25 cellular contexts compared by ENCODE assay signal in the genomic region with DNA sequence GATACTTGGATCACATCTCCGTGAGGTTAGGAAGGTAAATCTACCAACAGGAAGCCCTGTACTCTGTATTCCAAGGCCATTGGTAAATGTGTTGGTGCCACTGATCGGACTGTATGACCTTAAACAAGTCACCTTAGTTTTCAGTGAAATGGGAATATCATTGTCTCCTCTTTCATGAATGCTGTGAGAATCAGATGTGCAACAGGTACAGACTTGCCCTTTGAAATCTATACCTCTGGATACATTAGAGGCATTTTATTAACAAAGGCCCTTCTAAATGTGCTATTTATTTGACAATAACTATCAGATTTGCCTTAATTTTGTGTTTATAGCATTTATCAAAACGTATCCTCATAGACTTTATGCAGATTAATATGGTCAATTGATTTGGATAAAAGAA. TPM values are rescaled to one million over a fixed set of nuclear protein-coding genes. Genes with fewer than 3 reads are reported as not detected.
DNase-seq lines count a peak whose midpoint lies in the region; ATAC-seq and TF ChIP-seq lines count a peak whose summit lies in the region.
"Had no signal": no experiment of that assay in that cellular context is flagged by ENCODE, and none has a peak within 500 bp of the region (broad histone marks: within the 10 kb centered on the region; RNA-seq: fewer than 3 reads in every experiment).

No MANE protein-coding gene starts in this region.

- no peak for ATAC-seq in activated CD8-positive, alpha-beta T cell treated with anti-CD3 and anti-CD28 coated beads for 36 hours
- ATAC-seq in activated CD8-positive, alpha-beta T cell treated with anti-CD3 and anti-CD28 coated beads, Interleukin-2, amount 10 ng/mL, durations not matched to agents 7 days and 5 days = no peak
- ATAC-seq in stimulated activated naive B cell treated with anti-CD40 and anti-IgM and Interleukin-4, amounts not matched to agents 10 μg/mL and 1 μg/mL and 100 μg/mL, for 72 hours (replicated peaks) = no peak
- no peak for ATAC-seq in GM19395 (IDR thresholded peaks at IDR 0.05; ENCODE audit: unreplicated experiment)

- no peak overlapping the region for H3K4me3 ChIP-seq in HEK293 (ENCODE audit: low read depth, low read length)
- H3K4me3 ChIP-seq in mammary epithelial cell (replicated peaks in 1 of 3; ENCODE audit: insufficient read depth in 1 of 3, low read depth in 2 of 3, low read length in 3 of 3) = no peak overlapping the region
- H3K4me3 ChIP-seq: PC-9, SJSA1 had no signal

- H4K20me1 ChIP-seq in mammary epithelial cell (ENCODE audit: insufficient read depth, low read length) = no peaks in the 10 kb centered on the region

- H2AFZ ChIP-seq in mammary epithelial cell (ENCODE audit: low read depth, low read length) = no peak overlapping the region
- H2AFZ ChIP-seq: PC-9 had no signal

- BruUV-seq in mammary epithelial cell (replicated peaks; lab: Mats Ljungman, UMichigan) = TSS peak; percentile 19

- DNase-seq in activated CD8-positive, alpha-beta T cell treated with anti-CD3 and anti-CD28 coated beads for 36 hours = no peak
- DNase-seq in activated CD8-positive, alpha-beta T cell treated with anti-CD3 and anti-CD28 coated beads, Interleukin-2, amount 10 ng/mL, durations not matched to agents 7 days and 5 days = no peak
- DNase-seq in mammary epithelial cell = no peak
- DNase-seq in stimulated activated naive B cell treated with anti-CD40 and anti-IgM and Interleukin-4, amounts not matched to agents 10 μg/mL and 1 μg/mL and 100 μg/mL, for 72 hours = no peak
- no peak for DNase-seq in RKO (ENCODE audit: low spot score)
- DNase-seq: Calu3, DMS153, DND-41, GOT3, HCEC 1CT, IMR-90, KG1, MM.1S, NCI-H2029, NCI-H2171 treated with DMSO at 0.1 percent for 48 hours, NCI-H524 treated with DMSO at 0.1 percent for 48 hours, NCI-H774, PC-9, Right ventricle myocardium superior, RPMI8226 had no signal

- POLR2A ChIA-PET in activated CD8-positive, alpha-beta T cell treated with anti-CD3 and anti-CD28 coated beads for 36 hours (lab: Charles Lee) = no interaction called here
- POLR2A ChIA-PET in activated CD8-positive, alpha-beta T cell treated with anti-CD3 and anti-CD28 coated beads, Interleukin-2, amount 10 ng/mL, durations not matched to agents 7 days and 5 days (lab: Charles Lee) = no interaction called here
- POLR2A ChIA-PET in HEK293 (lab: Yijun Ruan, JAX) = no interaction called here

- 0 out of 2 replicates have a peak, but pooled peaks cover 3% of the 10 kb centered on the region for H3K4me1 ChIP-seq in HEK293 (ENCODE audit: control insufficient read depth, insufficient read depth, low read length)
- peaks cover 10% of the 10 kb centered on the region for H3K4me1 ChIP-seq in mammary epithelial cell (ENCODE audit: insufficient read depth, low read length)
- H3K4me1 ChIP-seq: SJSA1 had no signal

- H3K27ac ChIP-seq in HEK293 (ENCODE audit: extremely low read depth, low read depth, low read length) (no peak overlapping the region), mammary epithelial cell (ENCODE audit: insufficient read depth, low read depth, low read length) (no peak overlapping the region)
- H3K27ac ChIP-seq: PC-9, SJSA1 had no signal

- H3K79me2 ChIP-seq in mammary epithelial cell (ENCODE audit: insufficient read depth, low read length) = no peaks in the 10 kb centered on the region

- peaks cover 0 to 19% of the 10 kb centered on the region in 2 experiments; a peak in 2 of 3 replicates for H3K36me3 ChIP-seq in HEK293 (ENCODE audit: control insufficient read depth in 2 of 2, insufficient read depth in 1 of 2, low read length in 2 of 2)
- no peaks in the 10 kb centered on the region for H3K36me3 ChIP-seq in mammary epithelial cell (ENCODE audit: insufficient read depth, low read length)
- H3K36me3 ChIP-seq: SJSA1 had no signal

- CTCF ChIA-PET in activated CD8-positive, alpha-beta T cell treated with anti-CD3 and anti-CD28 coated beads for 36 hours (lab: Charles Lee) = interaction anchor here (1.1 to 2.7 kb wide), 4 partner anchors 31 to 628 kb away, joined by 4 to 13 read pairs (median 5); no protein-coding TSS in a partner anchor
- CTCF ChIA-PET in activated CD8-positive, alpha-beta T cell treated with anti-CD3 and anti-CD28 coated beads, Interleukin-2, amount 10 ng/mL, durations not matched to agents 7 days and 5 days (lab: Charles Lee) = interaction anchor here (0.7 to 2.0 kb wide), 3 partner anchors 563 to 633 kb away, joined by 3 to 5 read pairs (median 4); no protein-coding TSS in a partner anchor
- CTCF ChIA-PET in HEK293 (lab: Yijun Ruan, JAX) (interaction anchor here (0.9 to 1.1 kb wide), 2 partner anchors 563 to 567 kb away, joined by 3 to 4 read pairs; no protein-coding TSS in a partner anchor), mammary epithelial cell (lab: Charles Lee; ENCODE audit: low non-redundant PET) (no interaction called here)

- no peaks in the 10 kb centered on the region for H3K9me3 Mint-ChIP-seq in activated CD8-positive, alpha-beta T cell treated with anti-CD3 and anti-CD28 coated beads for 36 hours
- no peaks in the 10 kb centered on the region for H3K9me3 Mint-ChIP-seq in activated CD8-positive, alpha-beta T cell treated with anti-CD3 and anti-CD28 coated beads, Interleukin-2, amount 10 ng/mL, durations not matched to agents 7 days and 5 days (ENCODE audit: insufficient read depth)
- H3K9me3 Mint-ChIP-seq in stimulated activated naive B cell treated with anti-CD40 and anti-IgM and Interleukin-4, amounts not matched to agents 10 μg/mL and 1 μg/mL and 100 μg/mL, for 72 hours = no peaks in the 10 kb centered on the region

- dilution Hi-C loops in mammary epithelial cell (cut with HindIII; ENCODE audit: low sequenced_read_pairs) = no loop called here

- H3K27ac Mint-ChIP-seq in activated CD8-positive, alpha-beta T cell treated with anti-CD3 and anti-CD28 coated beads for 36 hours = peak overlapping the region; percentile 18
- no peak overlapping the region for H3K27ac Mint-ChIP-seq in activated CD8-positive, alpha-beta T cell treated with anti-CD3 and anti-CD28 coated beads, Interleukin-2, amount 10 ng/mL, durations not matched to agents 7 days and 5 days
- peak overlapping the region; percentile 67 for H3K27ac Mint-ChIP-seq in stimulated activated naive B cell treated with anti-CD40 and anti-IgM and Interleukin-4, amounts not matched to agents 10 μg/mL and 1 μg/mL and 100 μg/mL, for 72 hours

- no peaks in the 10 kb centered on the region for H3K9me3 ChIP-seq in HEK293 (ENCODE audit: control insufficient read depth, insufficient read depth, low read depth, low read length)
- no peaks in the 10 kb centered on the region for H3K9me3 ChIP-seq in mammary epithelial cell (replicated peaks; ENCODE audit: insufficient read depth, low read length)
- H3K9me3 ChIP-seq: SJSA1 had no signal

- no peaks in the 10 kb centered on the region for H3K27me3 Mint-ChIP-seq in activated CD8-positive, alpha-beta T cell treated with anti-CD3 and anti-CD28 coated beads for 36 hours
- no peaks in the 10 kb centered on the region for H3K27me3 Mint-ChIP-seq in activated CD8-positive, alpha-beta T cell treated with anti-CD3 and anti-CD28 coated beads, Interleukin-2, amount 10 ng/mL, durations not matched to agents 7 days and 5 days (ENCODE audit: low read depth)
- H3K27me3 Mint-ChIP-seq in stimulated activated naive B cell treated with anti-CD40 and anti-IgM and Interleukin-4, amounts not matched to agents 10 μg/mL and 1 μg/mL and 100 μg/mL, for 72 hours = no peaks in the 10 kb centered on the region

- H3K9ac ChIP-seq in mammary epithelial cell (ENCODE audit: insufficient read depth, low read length) = no peak overlapping the region

- H3K4me1 Mint-ChIP-seq in activated CD8-positive, alpha-beta T cell treated with anti-CD3 and anti-CD28 coated beads for 36 hours (ENCODE audit: low read depth) = peaks cover 4% of the 10 kb centered on the region
- H3K4me1 Mint-ChIP-seq in activated CD8-positive, alpha-beta T cell treated with anti-CD3 and anti-CD28 coated beads, Interleukin-2, amount 10 ng/mL, durations not matched to agents 7 days and 5 days (ENCODE audit: low read depth) = no peaks in the 10 kb centered on the region
- peaks cover 0 to 4% of the 10 kb centered on the region in 2 donors for H3K4me1 Mint-ChIP-seq in stimulated activated naive B cell treated with anti-CD40 and anti-IgM and Interleukin-4, amounts not matched to agents 10 μg/mL and 1 μg/mL and 100 μg/mL, for 72 hours

- no peak overlapping the region for H3K4me3 Mint-ChIP-seq in activated CD8-positive, alpha-beta T cell treated with anti-CD3 and anti-CD28 coated beads for 36 hours
- H3K4me3 Mint-ChIP-seq in activated CD8-positive, alpha-beta T cell treated with anti-CD3 and anti-CD28 coated beads, Interleukin-2, amount 10 ng/mL, durations not matched to agents 7 days and 5 days = no peak overlapping the region
- no peak overlapping the region for H3K4me3 Mint-ChIP-seq in stimulated activated naive B cell treated with anti-CD40 and anti-IgM and Interleukin-4, amounts not matched to agents 10 μg/mL and 1 μg/mL and 100 μg/mL, for 72 hours

- in situ Hi-C loops in mammary epithelial cell (cut with MboI; ENCODE audit: low sequenced_read_pairs in 2 of 2) = loop anchor here in 1 of 2 donors (25.0 kb wide), 1 partner anchor 563 kb away; a partner anchor contains a TSS

- peaks cover 18% of the 10 kb centered on the region for H3K36me3 Mint-ChIP-seq in activated CD8-positive, alpha-beta T cell treated with anti-CD3 and anti-CD28 coated beads for 36 hours (ENCODE audit: low read depth)
- H3K36me3 Mint-ChIP-seq in activated CD8-positive, alpha-beta T cell treated with anti-CD3 and anti-CD28 coated beads, Interleukin-2, amount 10 ng/mL, durations not matched to agents 7 days and 5 days (ENCODE audit: low read depth) = peaks cover 39% of the 10 kb centered on the region
- peaks cover 9 to 30% of the 10 kb centered on the region in 2 donors for H3K36me3 Mint-ChIP-seq in stimulated activated naive B cell treated with anti-CD40 and anti-IgM and Interleukin-4, amounts not matched to agents 10 μg/mL and 1 μg/mL and 100 μg/mL, for 72 hours

- no peaks in the 10 kb centered on the region for H3K27me3 ChIP-seq in mammary epithelial cell (ENCODE audit: insufficient read depth, low read length)
- H3K27me3 ChIP-seq: SJSA1 had no signal

- peak overlapping the region; percentile 20 for H3K4me2 ChIP-seq in mammary epithelial cell (ENCODE audit: insufficient read depth, low read depth, low read length)
- H3K4me2 ChIP-seq: PC-9 had no signal

- 87% methylated on average over 3 of the region's 3 CpGs for WGBS in mammary epithelial cell (ENCODE audit: low coverage, missing lambda C conversion rate)

- no peak for TF ChIP-seq CTCF in activated CD8-positive, alpha-beta T cell treated with anti-CD3 and anti-CD28 coated beads for 36 hours (IDR thresholded peaks at IDR 0.05)
- TF ChIP-seq CTCF in HEK293 (tag by site-specific recombination; IDR thresholded peaks at IDR 0.05) (no peak), mammary epithelial cell (conservative IDR thresholded peaks at IDR 0.05 in 1 of 2, IDR thresholded peaks at IDR 0.05 in 1 of 2; ENCODE audit: extremely low read depth in 1 of 2, insufficient read depth in 1 of 2, low read depth in 1 of 2, low read length in 2 of 2) (no peak)

- intact Hi-C loops in activated CD8-positive, alpha-beta T cell treated with anti-CD3 and anti-CD28 coated beads for 36 hours (cut with micrococcal nuclease) = no loop called here
- intact Hi-C loops in mammary epithelial cell (cut with micrococcal nuclease) = no loop called here

RNA-seq across cellular contexts. Expression of a gene that starts 11.0 kb away (rescaled TPM):
- total RNA-seq in activated CD8-positive, alpha-beta T cell treated with anti-CD3 and anti-CD28 coated beads for 36 hours = 10 to 100 TPM; 17.5 to 17.9 TPM
- total RNA-seq in activated CD8-positive, alpha-beta T cell treated with anti-CD3 and anti-CD28 coated beads, Interleukin-2, amount 10 ng/mL, durations not matched to agents 7 days and 5 days = 10 to 100 TPM; 21.3 to 25.5 TPM
- total RNA-seq in mammary epithelial cell = 10 to 100 TPM; 15.9 to 30.7 TPM
- polyA plus RNA-seq in mammary epithelial cell = 6.5 TPM
- polyA minus RNA-seq in mammary epithelial cell = 2.2 TPM

RNA-seq across cellular contexts. Expression of a gene that starts 11.4 kb away (rescaled TPM):
- total RNA-seq in activated CD8-positive, alpha-beta T cell treated with anti-CD3 and anti-CD28 coated beads for 36 hours = 100 to 1,000 TPM in 1 of 2 experiments, 10 to 100 TPM in 1; 88.7 to 108 TPM
- 10 to 100 TPM; 51.2 to 62.4 TPM for total RNA-seq in activated CD8-positive, alpha-beta T cell treated with anti-CD3 and anti-CD28 coated beads, Interleukin-2, amount 10 ng/mL, durations not matched to agents 7 days and 5 days
- 10 to 100 TPM; 22.3 to 52.4 TPM for total RNA-seq in mammary epithelial cell
- 10.6 TPM for polyA plus RNA-seq in mammary epithelial cell
- 15.0 TPM for polyA minus RNA-seq in mammary epithelial cell

RNA-seq across cellular contexts. Expression of a gene that starts 58.6 kb away (rescaled TPM):
- not detected for total RNA-seq in activated CD8-positive, alpha-beta T cell treated with anti-CD3 and anti-CD28 coated beads for 36 hours
- total RNA-seq in activated CD8-positive, alpha-beta T cell treated with anti-CD3 and anti-CD28 coated beads, Interleukin-2, amount 10 ng/mL, durations not matched to agents 7 days and 5 days = not detected
- total RNA-seq in mammary epithelial cell = not detected
- polyA plus RNA-seq in mammary epithelial cell = not detected
- not detected for polyA minus RNA-seq in mammary epithelial cell
- total RNA-seq: A172, Calu3, IMR-90, PC-9, Right ventricle myocardium superior, SJSA1 had no signal
- polyA plus RNA-seq: BJ, IMR-90 had no signal
